ENCODE assay signal across 11 cellular contexts in genomic region chr1:12456979-12457378, GRCh38.
DNase-seq lines count a peak whose midpoint lies in the region; ATAC-seq and TF ChIP-seq lines count a peak whose summit lies in the region.
"Had no signal": no experiment of that assay in that cellular context is flagged by ENCODE, and none has a peak within 500 bp of the region (broad histone marks: within the 10 kb centered on the region; RNA-seq: fewer than 3 reads in every experiment).

No MANE protein-coding gene starts in this region.

- H3K9me3 Mint-ChIP-seq in WTC11 (no peaks in the 10 kb centered on the region), immature natural killer cell (no peaks in the 10 kb centered on the region)

- H3K79me2 ChIP-seq in GM23248 (ENCODE audit: insufficient read depth): 0 out of 2 replicates have a peak, but pooled peaks cover 8% of the 10 kb centered on the region

- H4K20me1 ChIP-seq in GM23248 (ENCODE audit: insufficient read depth): no peaks in the 10 kb centered on the region

- no peak overlapping the region for H3K9ac ChIP-seq in GM23248

- H3K27me3 ChIP-seq in GM23248 (replicated peaks; ENCODE audit: insufficient read depth) (no peaks in the 10 kb centered on the region), gastroesophageal sphincter (no peaks in the 10 kb centered on the region), thoracic aorta (replicated peaks; ENCODE audit: insufficient read depth) (no peaks in the 10 kb centered on the region)
- H3K27me3 ChIP-seq: testis had no signal

- H3K36me3 ChIP-seq in GM23248 (ENCODE audit: low read depth): no peaks in the 10 kb centered on the region
- H3K36me3 ChIP-seq in gastroesophageal sphincter: no peaks in the 10 kb centered on the region
- H3K36me3 ChIP-seq in thoracic aorta: no peaks in the 10 kb centered on the region

- POLR2A ChIA-PET in WTC11 (lab: Charles Lee): no interaction called here

- H3K4me3 Mint-ChIP-seq in WTC11 (no peak overlapping the region), immature natural killer cell (no peak overlapping the region)

- peak overlapping the region; percentile 49 for H3K4me2 ChIP-seq in GM23248 (ENCODE audit: unreplicated experiment)

- H3K27me3 Mint-ChIP-seq in WTC11 (ENCODE audit: low read depth) (no peaks in the 10 kb centered on the region), immature natural killer cell (ENCODE audit: low read depth in 3 of 3) (peaks cover 0 to 3% (median 1%) of the 10 kb centered on the region in 3 donors)

- WGBS in GM23248 (ENCODE audit: low coverage in 1 of 2, low lambda C conversion rate in 2 of 2, missing lambda C conversion rate in 2 of 2), 2 experiments: 0 to 7% methylated on average over 1 of the region's 1 CpG
- WGBS in gastroesophageal sphincter (ENCODE audit: low coverage in 1 of 2), 2 donors: 9 to 11% methylated on average over 1 of the region's 1 CpG

- TF ChIP-seq EP300 in gastroesophageal sphincter (IDR thresholded peaks at IDR 0.05): no peak

- H3K4me1 Mint-ChIP-seq in WTC11: peaks cover 17% of the 10 kb centered on the region
- peaks cover 71 to 77% of the 10 kb centered on the region in 2 donors for H3K4me1 Mint-ChIP-seq in immature natural killer cell

- CTCF ChIA-PET in WTC11 (lab: Charles Lee): interaction anchor here (0.6 to 1.8 kb wide), 2 partner anchors 129 to 202 kb away, joined by 5 to 7 read pairs; no protein-coding TSS in a partner anchor

- H2AFZ ChIP-seq in GM23248: no peak overlapping the region

- H3K4me3 ChIP-seq in GM23248: no peak overlapping the region
- no peak overlapping the region for H3K4me3 ChIP-seq in gastroesophageal sphincter
- H3K4me3 ChIP-seq in thoracic aorta: no peak overlapping the region
- H3K4me3 ChIP-seq: testis had no signal

- no peak for ATAC-seq in WTC11
- no peak for ATAC-seq in gastroesophageal sphincter
- ATAC-seq in thoracic aorta (ENCODE audit: insufficient number of reproducible peaks, low FRiP score, low read depth): no peak
- no peak for ATAC-seq in HG03460 (IDR thresholded peaks at IDR 0.05; ENCODE audit: unreplicated experiment)

- TF ChIP-seq CTCF in WTC11 (IDR thresholded peaks at IDR 0.05) (no peak), gastroesophageal sphincter (IDR thresholded peaks at IDR 0.05) (no peak), thoracic aorta (IDR thresholded peaks at IDR 0.05) (no peak)

- in situ Hi-C loops in GM23248 (cut with MboI): no loop called here

- no peaks in the 10 kb centered on the region for H3K9me3 ChIP-seq in GM23248 (ENCODE audit: low read depth)
- no peaks in the 10 kb centered on the region for H3K9me3 ChIP-seq in gastroesophageal sphincter
- no peaks in the 10 kb centered on the region for H3K9me3 ChIP-seq in thoracic aorta
- H3K9me3 ChIP-seq: testis had no signal

- H3K27ac Mint-ChIP-seq in WTC11 (peak overlapping the region; percentile 63; the same call in 1 of the 2 replicates), immature natural killer cell (peak overlapping the region in 2 of 6 donors; percentile 32 to 72)

- peaks cover 42% of the 10 kb centered on the region for H3F3A ChIP-seq in GM23248 (ENCODE audit: insufficient read depth)

- DNase-seq in GM23248 (peak; percentile 75), WTC11 (ENCODE audit: low spot score) (no peak), thoracic aorta (ENCODE audit: low spot score) (no peak), COR-L47 (lab: John Stamatoyannopoulos, UW) (no peak), pons (ENCODE audit: low spot score) (no peak), immature natural killer cell (no peak)
- DNase-seq: NCI-H1092 treated with DMSO at 0.1 percent for 48 hours; stimulated activated CD4-positive, alpha-beta T cell treated with anti-CD3 and anti-CD28 coated beads, Interleukin-4, amount 100 ng/mL, for 1 hour; testis had no signal

- H3K36me3 Mint-ChIP-seq in WTC11 (peaks cover 2% of the 10 kb centered on the region; the same call in 1 of the 2 replicates), immature natural killer cell (peaks cover 26 to 49% (median 43%) of the 10 kb centered on the region in 3 donors)

- H3K4me1 ChIP-seq in GM23248 (ENCODE audit: insufficient read depth) (peaks cover 71% of the 10 kb centered on the region), gastroesophageal sphincter (peaks cover 67 to 99% (median 75%) of the 10 kb centered on the region in 3 donors), thoracic aorta (ENCODE audit: control insufficient read depth in 1 of 2, low read depth in 2 of 2) (peaks cover 66 to 95% of the 10 kb centered on the region in 2 donors)

- TF ChIP-seq POLR2A in gastroesophageal sphincter (IDR thresholded peaks at IDR 0.05): no peak

- no peaks in the 10 kb centered on the region for H3K9me2 ChIP-seq in GM23248 (ENCODE audit: insufficient read depth)

- peak overlapping the region; percentile 65 for H3K27ac ChIP-seq in GM23248
- peak overlapping the region; percentile 86 to 98 (median 90) for H3K27ac ChIP-seq in gastroesophageal sphincter
- peak overlapping the region; percentile 66 to 94 for H3K27ac ChIP-seq in thoracic aorta
- H3K27ac ChIP-seq: testis had no signal

TF ChIP-seq in WTC11, 78 proteins besides CTCF, POLR2A, EP300 and RAD21:
- TF ChIP-seq TEAD4 (CRISPR knock-in tag; IDR thresholded peaks at IDR 0.05) (no peak), USF1 (CRISPR knock-in tag; IDR thresholded peaks at IDR 0.05) (no peak), IRF2 (CRISPR knock-in tag; IDR thresholded peaks at IDR 0.05; ENCODE audit: borderline replicate concordance, low read depth) (no peak), ATF6 (CRISPR knock-in tag; IDR thresholded peaks at IDR 0.05) (no peak)
